ENCODE assay signal across 1 cellular context in the genomic region with DNA sequence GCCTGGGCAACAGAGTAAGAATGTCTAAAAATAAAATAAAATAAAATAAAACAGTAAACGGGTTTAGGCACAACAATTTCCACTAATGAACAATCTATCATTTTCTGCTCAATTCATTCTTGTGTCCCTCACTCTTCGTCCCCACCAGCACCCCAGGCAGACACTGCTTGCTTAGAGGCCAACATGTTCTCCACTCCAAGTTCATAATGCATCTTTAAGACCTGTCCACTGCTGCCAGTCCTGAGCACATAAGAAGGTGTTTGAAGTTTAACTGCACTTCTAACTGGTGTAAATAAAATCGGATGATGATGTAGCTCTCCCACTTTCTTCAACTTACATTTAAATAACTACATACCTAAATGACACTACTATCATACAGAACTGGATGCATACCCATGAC.
TF ChIP-seq lines count a peak whose summit lies in the region.

No MANE protein-coding gene starts in this region.

TF ChIP-seq in A549, 52 proteins besides CTCF, POLR2A, EP300 and RAD21 (continued from another document):
- TF ChIP-seq, protein P1, sequence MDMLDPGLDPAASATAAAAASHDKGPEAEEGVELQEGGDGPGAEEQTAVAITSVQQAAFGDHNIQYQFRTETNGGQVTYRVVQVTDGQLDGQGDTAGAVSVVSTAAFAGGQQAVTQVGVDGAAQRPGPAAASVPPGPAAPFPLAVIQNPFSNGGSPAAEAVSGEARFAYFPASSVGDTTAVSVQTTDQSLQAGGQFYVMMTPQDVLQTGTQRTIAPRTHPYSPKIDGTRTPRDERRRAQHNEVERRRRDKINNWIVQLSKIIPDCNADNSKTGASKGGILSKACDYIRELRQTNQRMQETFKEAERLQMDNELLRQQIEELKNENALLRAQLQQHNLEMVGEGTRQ (IDR thresholded peaks at IDR 0.05), result no peak
- TF ChIP-seq CBX8 (IDR thresholded peaks at IDR 0.05), result no peak
- no peak for TF ChIP-seq NPAS2 (CRISPR knock-in tag; IDR thresholded peaks at IDR 0.05; ENCODE audit: borderline replicate concordance)
- TF ChIP-seq MAFK (IDR thresholded peaks at IDR 0.05; ENCODE audit: partially characterized antibody), result no peak
- no peak for TF ChIP-seq PHF8 (IDR thresholded peaks at IDR 0.05; ENCODE audit: borderline replicate concordance, low read depth)
- no peak for TF ChIP-seq EHF (CRISPR knock-in tag; IDR thresholded peaks at IDR 0.05)
- TF ChIP-seq RFX5 (IDR thresholded peaks at IDR 0.05), result no peak
